8 cellular contexts compared by ENCODE assay signal in the genomic region with DNA sequence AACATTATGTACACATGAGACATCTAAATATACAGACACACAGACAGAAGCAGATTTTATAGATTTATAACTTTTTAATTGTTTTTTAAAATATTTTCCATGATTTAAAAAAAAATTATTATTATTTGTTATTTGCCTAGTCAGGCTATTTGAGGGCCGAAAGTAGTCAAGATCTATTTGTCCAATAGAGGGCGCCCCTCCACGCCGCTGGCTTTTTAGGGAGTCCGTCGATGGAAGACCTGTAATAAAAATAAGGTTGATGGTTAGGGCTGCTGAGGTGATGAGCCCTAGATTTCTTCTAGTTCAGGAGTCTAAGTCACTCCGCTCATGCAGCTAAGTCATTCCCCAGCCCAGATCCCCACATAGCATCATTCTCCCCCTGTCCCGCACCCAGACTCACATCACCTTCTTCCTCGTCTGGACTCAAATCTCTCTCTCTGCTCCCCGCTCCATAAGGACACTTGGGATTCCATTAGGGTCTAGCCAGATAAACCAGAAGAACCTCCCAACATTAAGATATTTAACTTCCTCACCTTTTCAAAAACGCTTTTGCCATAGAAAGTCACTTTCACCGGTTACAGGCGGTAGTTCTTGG. TPM values are rescaled to one million over a fixed set of nuclear protein-coding genes. Genes with fewer than 3 reads are reported as not detected.
DNase-seq lines count a peak whose midpoint lies in the region; ATAC-seq and TF ChIP-seq lines count a peak whose summit lies in the region.

No MANE protein-coding gene starts in this region.

- TF ChIP-seq CTCF in CD4-positive, alpha-beta T cell (IDR thresholded peaks at IDR 0.05) = peak; percentile 92
- peak; percentile 39 for TF ChIP-seq CTCF in IMR-90 (conservative IDR thresholded peaks at IDR 0.05; ENCODE audit: low read depth, low read length)
- peak; percentile 67 for TF ChIP-seq CTCF in brain microvascular endothelial cell (IDR thresholded peaks at IDR 0.05; ENCODE audit: low read depth, low read length, missing control alignments)
- peak; percentile 35 for TF ChIP-seq CTCF in liver (IDR thresholded peaks at IDR 0.05; ENCODE audit: low read depth, low read length, missing input control)

- H2BK120ac ChIP-seq in IMR-90 (ENCODE audit: low read depth, low read length) = no peak overlapping the region

- no peak overlapping the region for H3K9ac ChIP-seq in IMR-90 (ENCODE audit: low read depth, low read length)
- H3K9ac ChIP-seq in liver (ENCODE audit: low read depth in 1 of 2, low read length in 2 of 2) = no peak overlapping the region

- no peaks in the 10 kb centered on the region for H3K9me1 ChIP-seq in IMR-90 (ENCODE audit: insufficient read depth, low read length)

- dilution Hi-C loops in IMR-90 (cut with HindIII; ENCODE audit: low sequenced_read_pairs, unreplicated experiment) = no loop called here

- H3K9me3 ChIP-seq in CD4-positive, alpha-beta T cell (ENCODE audit: control insufficient read depth, low read length) = no peaks in the 10 kb centered on the region
- H3K9me3 ChIP-seq in IMR-90 (ENCODE audit: control insufficient read depth, insufficient read depth, low read length) (no peaks in the 10 kb centered on the region), liver (ENCODE audit: control insufficient read depth in 4 of 4, low read length in 3 of 4) (peaks cover 2 to 7% (median 3%) of the 10 kb centered on the region in 4 donors)

- no peak overlapping the region for H4K5ac ChIP-seq in IMR-90 (ENCODE audit: low read depth, low read length)

- no peak overlapping the region for H3K27ac ChIP-seq in CD4-positive, alpha-beta T cell (ENCODE audit: low read depth, low read length)
- H3K27ac ChIP-seq in IMR-90 (ENCODE audit: insufficient read depth, low read length) (no peak overlapping the region), brain microvascular endothelial cell (no peak overlapping the region), liver (ENCODE audit: low read depth in 1 of 2, low read length in 2 of 2) (no peak overlapping the region)

- no peak for ATAC-seq in CD4-positive, alpha-beta T cell (ENCODE audit: poor library complexity)
- ATAC-seq in IMR-90 (ENCODE audit: low read depth) (no peak), GM21717 (IDR thresholded peaks at IDR 0.05; ENCODE audit: unreplicated experiment) (no peak)

- no peaks in the 10 kb centered on the region for H3K36me3 Mint-ChIP-seq in CD4-positive, alpha-beta T cell (ENCODE audit: low read depth)

- H3K4me1 Mint-ChIP-seq in CD4-positive, alpha-beta T cell (ENCODE audit: low read depth) = peaks cover 48% of the 10 kb centered on the region

- no peak overlapping the region for H2BK15ac ChIP-seq in IMR-90 (ENCODE audit: low read depth, low read length)

- WGBS in IMR-90 (ENCODE audit: extremely low coverage in 2 of 2, insufficient read length in 1 of 2), 2 experiments = 71% methylated on average over 6 of the region's 13 CpGs; no CpG with 5 or more reads in 1 of the 2 experiments
- WGBS in liver = 44% methylated on average over 13 of the region's 13 CpGs

- peak overlapping the region; percentile 66 for H3K27ac Mint-ChIP-seq in CD4-positive, alpha-beta T cell

- POLR2A ChIA-PET in CD4-positive, alpha-beta T cell (lab: Charles Lee) = interaction anchor here (1.0 to 10.0 kb wide), 2 partner anchors 17 to 26 kb away, joined by 5 to 286 read pairs; no protein-coding TSS in a partner anchor
- POLR2A ChIA-PET in IMR-90 (lab: Charles Lee; ENCODE audit: unreplicated experiment) = no interaction called here

- in situ Hi-C loops in IMR-90 (cut with MboI; ENCODE audit: low sequenced_read_pairs) (no loop called here), brain microvascular endothelial cell (cut with HindIII; ENCODE audit: low pct_ligation_motif_present, low sequenced_read_pairs) (no loop called here)

- intact Hi-C loops in CD4-positive, alpha-beta T cell (cut with DNase I, micrococcal nuclease) = loop anchor here (1.0 to 2.0 kb wide), 2 partner anchors 21 to 53 kb away; no protein-coding TSS in a partner anchor
- intact Hi-C loops in IMR-90 (cut with micrococcal nuclease) = no loop called here
- intact Hi-C loops in posterior cingulate gyrus (cut with DNase I) = no loop called here

- no TSS peak for BruUV-seq in IMR-90 (replicated peaks; lab: Mats Ljungman, UMichigan)

- H3K23ac ChIP-seq in IMR-90 (ENCODE audit: low read depth, low read length) = no peak overlapping the region

- no peak for TF ChIP-seq POLR2A in IMR-90 (IDR thresholded peaks at IDR 0.05; ENCODE audit: low read depth, low read length)

- H3K4me1 ChIP-seq in IMR-90 (ENCODE audit: control insufficient read depth, insufficient read depth, low read length) (no peaks in the 10 kb centered on the region), liver (ENCODE audit: control insufficient read depth in 4 of 4, insufficient read depth in 4 of 4, low read length in 3 of 4) (peaks cover 0 to 4% (median 0%) of the 10 kb centered on the region in 4 donors)

- H3K4me2 ChIP-seq in IMR-90 (ENCODE audit: low read depth, low read length) = no peak overlapping the region

- peak; percentile 16; the same call in 1 of the 2 replicates for TF ChIP-seq RAD21 in IMR-90 (IDR thresholded peaks at IDR 0.05; ENCODE audit: low read length)
- TF ChIP-seq RAD21 in liver (IDR thresholded peaks at IDR 0.05) = peak; percentile 66 to 75

- H3K4me3 ChIP-seq in IMR-90 (ENCODE audit: insufficient read depth, low read depth, low read length) (no peak overlapping the region), brain microvascular endothelial cell (ENCODE audit: low read depth, low read length) (no peak overlapping the region), liver (ENCODE audit: low read depth in 1 of 3, low read length in 3 of 3) (no peak overlapping the region)

- H3K9me3 Mint-ChIP-seq in CD4-positive, alpha-beta T cell = no peaks in the 10 kb centered on the region

- no peak overlapping the region for H2AK5ac ChIP-seq in IMR-90 (ENCODE audit: low read depth, low read length)

- H3K56ac ChIP-seq in IMR-90 (ENCODE audit: extremely low read depth, insufficient read depth, low read length) = no peak overlapping the region

- CTCF ChIA-PET in CD4-positive, alpha-beta T cell (lab: Charles Lee) = interaction anchor here (0.7 to 4.1 kb wide), 11 partner anchors 10 to 368 kb away, joined by 3 to 33 read pairs (median 4); no protein-coding TSS in a partner anchor
- CTCF ChIA-PET in IMR-90 (lab: Yijun Ruan, JAX) = no interaction called here

- H3K27me3 Mint-ChIP-seq in CD4-positive, alpha-beta T cell = no peaks in the 10 kb centered on the region

- no peak overlapping the region for H2AFZ ChIP-seq in IMR-90 (replicated peaks; ENCODE audit: low read length, poor library complexity)

- peak overlapping the region; percentile 65 for H3K4me3 Mint-ChIP-seq in CD4-positive, alpha-beta T cell

- H3K27me3 ChIP-seq in CD4-positive, alpha-beta T cell (ENCODE audit: control insufficient read depth, insufficient read depth, low read length) = no peaks in the 10 kb centered on the region
- peaks cover 25% of the 10 kb centered on the region for H3K27me3 ChIP-seq in IMR-90 (ENCODE audit: control insufficient read depth, insufficient read depth, low read length)
- no peaks in the 10 kb centered on the region for H3K27me3 ChIP-seq in brain microvascular endothelial cell (replicated peaks)
- H3K27me3 ChIP-seq in liver (ENCODE audit: control insufficient read depth in 4 of 4, insufficient read depth in 4 of 4, low read length in 3 of 4) = peaks cover 0 to 7% (median 0%) of the 10 kb centered on the region in 4 donors

- H2AK9ac ChIP-seq in IMR-90 (replicated peaks; ENCODE audit: low read depth, low read length, poor library complexity) = no peak overlapping the region

- H2BK20ac ChIP-seq in IMR-90 (ENCODE audit: low read depth, low read length) = no peak overlapping the region

- H4K91ac ChIP-seq in IMR-90 (ENCODE audit: insufficient read depth, low read depth, low read length) = no peak overlapping the region

- H4K20me1 ChIP-seq in IMR-90 (ENCODE audit: insufficient read depth, low read length) = no peaks in the 10 kb centered on the region

- no peak overlapping the region for H2BK5ac ChIP-seq in IMR-90 (ENCODE audit: low read depth, low read length, poor library complexity, severe bottlenecking)

- no peak overlapping the region for H3K18ac ChIP-seq in IMR-90 (ENCODE audit: low read depth, low read length)

- H3K79me1 ChIP-seq in IMR-90 (ENCODE audit: low read depth in 1 of 2, low read length in 2 of 2) = no peaks in the 10 kb centered on the region

- DNase-seq in CD4-positive, alpha-beta T cell = peak; percentile 55 to 81 (median 76)
- peak; percentile 4 for DNase-seq in IMR-90
- DNase-seq in UCSD-AML1 (lab: John Stamatoyannopoulos, UW; ENCODE audit: unreplicated experiment) = peak; percentile 73
- peak; percentile 24 for DNase-seq in brain microvascular endothelial cell
- peak; percentile 63 for DNase-seq in stimulated activated CD8-positive, alpha-beta memory T cell treated with anti-CD3 and anti-CD28 coated beads, Interleukin-7, amount 100 ng/mL, for 24 hours (ENCODE audit: low read depth)
- DNase-seq in posterior cingulate gyrus = no peak

- H3K36me3 ChIP-seq in IMR-90 (ENCODE audit: control insufficient read depth, insufficient read depth, low read length) = no peaks in the 10 kb centered on the region
- H3K36me3 ChIP-seq in brain microvascular endothelial cell (replicated peaks) = no peaks in the 10 kb centered on the region
- H3K36me3 ChIP-seq in liver (ENCODE audit: control insufficient read depth in 4 of 4, insufficient read depth in 3 of 4, low read depth in 1 of 4, low read length in 3 of 4) = no peaks in the 10 kb centered on the region

- H3K4ac ChIP-seq in IMR-90 (ENCODE audit: low read depth, low read length) = no peak overlapping the region

- H3K14ac ChIP-seq in IMR-90 (replicated peaks; ENCODE audit: low read depth, low read length) = no peak overlapping the region

- H4K8ac ChIP-seq in IMR-90 (ENCODE audit: low read depth in 2 of 2, low read length in 2 of 2) = no peak overlapping the region

TF ChIP-seq in IMR-90, 13 proteins besides CTCF, POLR2A, EP300 and RAD21 (continues in another document):
- no peak for TF ChIP-seq MXI1 (IDR thresholded peaks at IDR 0.05; ENCODE audit: borderline replicate concordance, low read depth, low read length)
- no peak for TF ChIP-seq MAZ (IDR thresholded peaks at IDR 0.05; ENCODE audit: borderline replicate concordance, low read depth, low read length)
- TF ChIP-seq MAFK (IDR thresholded peaks at IDR 0.05; ENCODE audit: low read depth, low read length) = peak; percentile 51
- no peak for TF ChIP-seq CEBPB (IDR thresholded peaks at IDR 0.05; ENCODE audit: low read depth, low read length)

RNA-seq across cellular contexts. Expression of a gene that starts 33.9 kb away (rescaled TPM):
- 10 to 100 TPM; 30.7 to 34.9 TPM for total RNA-seq in CD4-positive, alpha-beta T cell
- total RNA-seq in IMR-90 (2012; rRNA removed) (not detected in 2 replicates), liver (1 to 10 TPM; 1.8 to 2.5 TPM)
- polyA plus RNA-seq in IMR-90 (2012; rRNA removed) (not detected in 2 replicates), liver (1 to 10 TPM in 1 of 2 donors, under 1 TPM in 1; 0.58 to 1.8 TPM)
- polyA plus RNA-seq in IMR-90 (2012; cell fraction: cytosol; rRNA removed) = not detected in 2 replicates
- polyA plus RNA-seq in IMR-90 (2012; cell fraction: nucleus; rRNA removed; ENCODE audit: low replicate concordance) = not detected in 2 replicates

Comparison
In these comparisons a context has a peak if more than half of its experiments do, and no peak if none do; other contexts are left out.
1. DNase-seq: peak in CD4-positive, alpha-beta T cell (10 of 10), IMR-90 (single experiment), UCSD-AML1 (single experiment), brain microvascular endothelial cell (single experiment) and stimulated activated CD8-positive, alpha-beta memory T cell treated with anti-CD3 and anti-CD28 coated beads, Interleukin-7, amount 100 ng/mL, for 24 hours (single experiment); none in posterior cingulate gyrus (0 of 10).
2. CTCF ChIP-seq: peak in every context shown above with its lines; median percentile 92 in CD4-positive, alpha-beta T cell; 67 in brain microvascular endothelial cell; 39 in IMR-90; 35 in liver.
3. RNA of a gene that starts 33.9 kb away (total RNA-seq): 30.7 to 34.9 TPM in CD4-positive, alpha-beta T cell; 1.8 to 2.5 TPM in liver and not detected in IMR-90; every median in the first group is over 4 times any median in the second.
4. intact Hi-C loops: an anchor here in CD4-positive, alpha-beta T cell (1.0 to 2.0 kb wide); none called in IMR-90 and posterior cingulate gyrus.